1 cellular context compared by ENCODE assay signal in genomic region chr4:7101692-7102515, GRCh38.
TF ChIP-seq lines count a peak whose summit lies in the region.

No MANE protein-coding gene starts in this region.

TF ChIP-seq in SK-N-SH, 30 proteins besides CTCF, POLR2A, EP300 and RAD21 (continued from another document):
- 0 out of 2 replicates have a peak, but pooled peaks have one; percentile 6 for TF ChIP-seq USF1 (IDR thresholded peaks at IDR 0.05; ENCODE audit: borderline replicate concordance, low read depth)
- TF ChIP-seq SMC3 (IDR thresholded peaks at IDR 0.05; ENCODE audit: low read depth, low read length): no peak
- TF ChIP-seq JUND (IDR thresholded peaks at IDR 0.05): no peak
- no peak for TF ChIP-seq YY1 (IDR thresholded peaks at IDR 0.05; ENCODE audit: low read depth)
- TF ChIP-seq PBX3 (IDR thresholded peaks at IDR 0.05): no peak
- no peak for TF ChIP-seq RCOR1 (IDR thresholded peaks at IDR 0.05; ENCODE audit: low read length)
- TF ChIP-seq FOSL2 (IDR thresholded peaks at IDR 0.05; ENCODE audit: borderline replicate concordance, low read depth): no peak
- no peak for TF ChIP-seq SIN3A (IDR thresholded peaks at IDR 0.05; ENCODE audit: borderline replicate concordance, low read depth, low read length)
- TF ChIP-seq USF2 (IDR thresholded peaks at IDR 0.05; ENCODE audit: borderline replicate concordance, low read depth, low read length): no peak
- TF ChIP-seq REST (IDR thresholded peaks at IDR 0.05; ENCODE audit: low read depth, low read length): 0 out of 2 replicates have a peak, but pooled peaks have one; percentile 51
- no peak for TF ChIP-seq FOXJ3 (CRISPR knock-in tag; IDR thresholded peaks at IDR 0.05)
- peak; percentile 44; the same call in 1 of the 2 replicates for TF ChIP-seq GABPA (IDR thresholded peaks at IDR 0.05; ENCODE audit: low read depth)
- no peak for TF ChIP-seq NFIC (IDR thresholded peaks at IDR 0.05; ENCODE audit: borderline replicate concordance)
TF ChIP-seq in SK-N-SH: peak in this region for 6.
